ENCODE assay signal across 2 cellular contexts in the genomic region with DNA sequence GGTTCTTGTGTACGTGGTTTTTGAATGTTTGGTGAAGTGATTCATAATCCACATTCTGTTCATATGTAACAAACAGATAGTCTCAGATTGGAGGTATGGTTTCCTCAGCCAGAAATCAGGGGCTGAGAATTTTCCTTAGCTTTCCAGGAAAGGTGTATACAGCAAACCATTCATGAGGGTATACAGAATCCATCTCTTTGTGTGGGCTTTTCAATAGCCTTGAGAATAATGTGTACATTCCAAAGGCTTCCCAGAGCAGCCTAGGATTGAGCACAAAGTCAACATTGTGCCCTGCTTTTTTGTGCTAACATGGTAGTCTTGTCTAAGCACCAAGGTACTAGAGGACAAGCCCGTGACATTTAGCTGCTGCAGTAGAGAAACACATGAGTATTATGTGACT.
TF ChIP-seq lines count a peak whose summit lies in the region.

No MANE protein-coding gene starts in this region.

TF ChIP-seq in IMR-90, 13 proteins besides CTCF, POLR2A, EP300 and RAD21:
- no peak for TF ChIP-seq MXI1 (IDR thresholded peaks at IDR 0.05; ENCODE audit: borderline replicate concordance, low read depth, low read length)
- TF ChIP-seq, protein P1, sequence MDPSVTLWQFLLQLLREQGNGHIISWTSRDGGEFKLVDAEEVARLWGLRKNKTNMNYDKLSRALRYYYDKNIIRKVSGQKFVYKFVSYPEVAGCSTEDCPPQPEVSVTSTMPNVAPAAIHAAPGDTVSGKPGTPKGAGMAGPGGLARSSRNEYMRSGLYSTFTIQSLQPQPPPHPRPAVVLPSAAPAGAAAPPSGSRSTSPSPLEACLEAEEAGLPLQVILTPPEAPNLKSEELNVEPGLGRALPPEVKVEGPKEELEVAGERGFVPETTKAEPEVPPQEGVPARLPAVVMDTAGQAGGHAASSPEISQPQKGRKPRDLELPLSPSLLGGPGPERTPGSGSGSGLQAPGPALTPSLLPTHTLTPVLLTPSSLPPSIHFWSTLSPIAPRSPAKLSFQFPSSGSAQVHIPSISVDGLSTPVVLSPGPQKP (IDR thresholded peaks at IDR 0.05; ENCODE audit: borderline replicate concordance, low read depth, low read length) = no peak
- no peak for TF ChIP-seq CHD1 (IDR thresholded peaks at IDR 0.05; ENCODE audit: low read depth, low read length)
- TF ChIP-seq CEBPB (IDR thresholded peaks at IDR 0.05; ENCODE audit: low read depth, low read length) = no peak
- no peak for TF ChIP-seq RFX5 (IDR thresholded peaks at IDR 0.05; ENCODE audit: low read depth, low read length)
- TF ChIP-seq, protein P2, sequence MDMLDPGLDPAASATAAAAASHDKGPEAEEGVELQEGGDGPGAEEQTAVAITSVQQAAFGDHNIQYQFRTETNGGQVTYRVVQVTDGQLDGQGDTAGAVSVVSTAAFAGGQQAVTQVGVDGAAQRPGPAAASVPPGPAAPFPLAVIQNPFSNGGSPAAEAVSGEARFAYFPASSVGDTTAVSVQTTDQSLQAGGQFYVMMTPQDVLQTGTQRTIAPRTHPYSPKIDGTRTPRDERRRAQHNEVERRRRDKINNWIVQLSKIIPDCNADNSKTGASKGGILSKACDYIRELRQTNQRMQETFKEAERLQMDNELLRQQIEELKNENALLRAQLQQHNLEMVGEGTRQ (IDR thresholded peaks at IDR 0.05; ENCODE audit: low read depth, low read length) = no peak
- TF ChIP-seq BHLHE40 (IDR thresholded peaks at IDR 0.05; ENCODE audit: low read depth, low read length) = no peak
- no peak for TF ChIP-seq NFE2L2 (IDR thresholded peaks at IDR 0.05; ENCODE audit: low read depth, low read length)
- no peak for TF ChIP-seq FOS (IDR thresholded peaks at IDR 0.05; ENCODE audit: low read depth, low read length)
- no peak for TF ChIP-seq MAZ (IDR thresholded peaks at IDR 0.05; ENCODE audit: borderline replicate concordance, low read depth, low read length)
- no peak for TF ChIP-seq RCOR1 (IDR thresholded peaks at IDR 0.05; ENCODE audit: insufficient replicate concordance, low read length)
- TF ChIP-seq MAFK (IDR thresholded peaks at IDR 0.05; ENCODE audit: low read depth, low read length) = no peak
- no peak for TF ChIP-seq SMC3 (IDR thresholded peaks at IDR 0.05; ENCODE audit: low read depth, low read length)

TF ChIP-seq in H1, 55 proteins besides CTCF, POLR2A, EP300 and RAD21:
- no peak for TF ChIP-seq ZNF274 (IDR thresholded peaks at IDR 0.05; ENCODE audit: borderline replicate concordance, extremely low read depth, low read length)
- TF ChIP-seq, protein P3, sequence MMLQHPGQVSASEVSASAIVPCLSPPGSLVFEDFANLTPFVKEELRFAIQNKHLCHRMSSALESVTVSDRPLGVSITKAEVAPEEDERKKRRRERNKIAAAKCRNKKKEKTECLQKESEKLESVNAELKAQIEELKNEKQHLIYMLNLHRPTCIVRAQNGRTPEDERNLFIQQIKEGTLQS (IDR thresholded peaks at IDR 0.05; ENCODE audit: insufficient read depth, low read depth, low read length) = no peak
- TF ChIP-seq CBX8 (IDR thresholded peaks at IDR 0.05; ENCODE audit: borderline replicate concordance, low read depth, low read length) = no peak
- TF ChIP-seq SUZ12 (IDR thresholded peaks at IDR 0.05; ENCODE audit: low read length) = no peak
- no peak for TF ChIP-seq RNF2 (IDR thresholded peaks at IDR 0.05; ENCODE audit: borderline replicate concordance, low read depth, low read length, missing control alignments, poor library complexity, severe bottlenecking)
- TF ChIP-seq CHD2 (IDR thresholded peaks at IDR 0.05; ENCODE audit: low read length) = no peak
- TF ChIP-seq, protein P4, sequence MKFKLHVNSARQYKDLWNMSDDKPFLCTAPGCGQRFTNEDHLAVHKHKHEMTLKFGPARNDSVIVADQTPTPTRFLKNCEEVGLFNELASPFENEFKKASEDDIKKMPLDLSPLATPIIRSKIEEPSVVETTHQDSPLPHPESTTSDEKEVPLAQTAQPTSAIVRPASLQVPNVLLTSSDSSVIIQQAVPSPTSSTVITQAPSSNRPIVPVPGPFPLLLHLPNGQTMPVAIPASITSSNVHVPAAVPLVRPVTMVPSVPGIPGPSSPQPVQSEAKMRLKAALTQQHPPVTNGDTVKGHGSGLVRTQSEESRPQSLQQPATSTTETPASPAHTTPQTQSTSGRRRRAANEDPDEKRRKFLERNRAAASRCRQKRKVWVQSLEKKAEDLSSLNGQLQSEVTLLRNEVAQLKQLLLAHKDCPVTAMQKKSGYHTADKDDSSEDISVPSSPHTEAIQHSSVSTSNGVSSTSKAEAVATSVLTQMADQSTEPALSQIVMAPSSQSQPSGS (IDR thresholded peaks at IDR 0.05; ENCODE audit: low read length) = no peak
- TF ChIP-seq TAF1 (IDR thresholded peaks at IDR 0.05; ENCODE audit: low read depth, low read length) = no peak
- no peak for TF ChIP-seq TBP (IDR thresholded peaks at IDR 0.05; ENCODE audit: low read depth, low read length)
